Comparison of ENCODE assay signal across 12 cellular contexts in genomic region chr19:46392252-46392801, GRCh38. TPM values are rescaled to one million over a fixed set of nuclear protein-coding genes. Genes with fewer than 3 reads are reported as not detected.
A peak's percentile ranks its signal among the peaks of the same experiment; 100 is the strongest.
DNase-seq lines count a peak whose midpoint lies in the region; ATAC-seq and TF ChIP-seq lines count a peak whose summit lies in the region.
"Had no signal": no experiment of that assay in that cellular context is flagged by ENCODE, and none has a peak within 500 bp of the region (broad histone marks: within the 10 kb centered on the region; RNA-seq: fewer than 3 reads in every experiment).

No MANE protein-coding gene starts in this region.

- no peak overlapping the region for H3K4me3 Mint-ChIP-seq in CD4-positive, alpha-beta T cell

- H3K27me3 Mint-ChIP-seq in CD4-positive, alpha-beta T cell = no peaks in the 10 kb centered on the region

- H3K4me1 Mint-ChIP-seq in CD4-positive, alpha-beta T cell (ENCODE audit: low read depth) = peaks cover 20% of the 10 kb centered on the region

- peak overlapping the region; percentile 76 to 96 (median 91) for H3K4me2 ChIP-seq in BLaER1 treated with 17β-estradiol and CSF1 and Interleukin-3, amounts not matched to agents 10 nM and 100 nM

- H4K20me1 ChIP-seq in BLaER1 treated with 17β-estradiol and CSF1 and Interleukin-3, amounts not matched to agents 10 nM and 100 nM = peaks cover 0 to 53% (median 0%) of the 10 kb centered on the region in 11 experiments; a peak in 8 of 22 replicates

- H3K9ac ChIP-seq in BLaER1 treated with 17β-estradiol and CSF1 and Interleukin-3, amounts not matched to agents 10 nM and 100 nM = peak overlapping the region; percentile 17 to 82 (median 68); a peak in 21 of 22 replicates

- peaks cover 52% of the 10 kb centered on the region for H3K36me3 Mint-ChIP-seq in CD4-positive, alpha-beta T cell (ENCODE audit: low read depth)

- H3K27ac Mint-ChIP-seq in CD4-positive, alpha-beta T cell = no peak overlapping the region

- no peaks in the 10 kb centered on the region for H3K9me3 Mint-ChIP-seq in CD4-positive, alpha-beta T cell

- H3K4me3 ChIP-seq in BLaER1 treated with 17β-estradiol and CSF1 and Interleukin-3, amounts not matched to agents 10 nM and 100 nM = peak overlapping the region in 6 of 10 experiments; percentile 9 to 39 (median 20); a peak in 9 of 20 replicates
- H3K4me3 ChIP-seq in RWPE2 (ENCODE audit: severe bottlenecking) (no peak overlapping the region), fibroblast of villous mesenchyme (ENCODE audit: low read depth, low read length) (no peak overlapping the region)
- H3K4me3 ChIP-seq: body of pancreas had no signal

- POLR2A ChIA-PET in CD4-positive, alpha-beta T cell (lab: Charles Lee) = no interaction called here

- intact Hi-C loops in posterior vena cava (cut with DNase I) = loop anchor here (5.0 kb wide), 2 partner anchors 100 to 110 kb away; no protein-coding TSS in a partner anchor
- intact Hi-C loops in CD4-positive, alpha-beta T cell (cut with DNase I, micrococcal nuclease) = loop anchor here in 1 of 2 experiments (10.0 kb wide), 2 partner anchors 108 to 272 kb away; partner anchors contain the start of gene DACT3

- peaks cover 42 to 52% (median 45%) of the 10 kb centered on the region in 11 experiments for H3K36me3 ChIP-seq in BLaER1 treated with 17β-estradiol and CSF1 and Interleukin-3, amounts not matched to agents 10 nM and 100 nM
- peaks cover 47% of the 10 kb centered on the region for H3K36me3 ChIP-seq in RWPE2 (ENCODE audit: low read depth)

- no peaks in the 10 kb centered on the region for H3K27me3 ChIP-seq in BLaER1 treated with 17β-estradiol and CSF1 and Interleukin-3, amounts not matched to agents 10 nM and 100 nM
- no peaks in the 10 kb centered on the region for H3K27me3 ChIP-seq in RWPE2 (ENCODE audit: insufficient read depth, poor library complexity, severe bottlenecking)
- H3K27me3 ChIP-seq in CD4-positive, alpha-beta T cell (ENCODE audit: control insufficient read depth, insufficient read depth, low read length) = no peaks in the 10 kb centered on the region
- H3K27me3 ChIP-seq: body of pancreas had no signal

- H3K27ac ChIP-seq in BLaER1 treated with 17β-estradiol and CSF1 and Interleukin-3, amounts not matched to agents 10 nM and 100 nM = peak overlapping the region in 9 of 11 experiments; percentile 36 to 90 (median 79); a peak in 18 of 22 replicates
- peak overlapping the region; percentile 5 for H3K27ac ChIP-seq in RWPE2 (ENCODE audit: poor library complexity, severe bottlenecking)
- no peak overlapping the region for H3K27ac ChIP-seq in CD4-positive, alpha-beta T cell (ENCODE audit: low read depth, low read length)
- H3K27ac ChIP-seq: body of pancreas had no signal

- peak; percentile 60 for DNase-seq in RWPE2 (ENCODE audit: low spot score)
- peak; percentile 83 for DNase-seq in fibroblast of villous mesenchyme (ENCODE audit: low read depth)
- DNase-seq in posterior vena cava (ENCODE audit: low spot score) = peak; percentile 80
- DNase-seq in T-helper 1 cell = no peak
- DNase-seq in CD4-positive, alpha-beta T cell = no peak
- DNase-seq: NCI-H748 treated with DMSO at 0.1 percent for 48 hours; stimulated activated CD4-positive, alpha-beta T cell treated with anti-CD3 and anti-CD28 coated beads, Interleukin-4, amount 100 ng/mL, for 4 hours; T-helper 2 cell had no signal

- ATAC-seq in RWPE2 (ENCODE audit: low read depth) (no peak), HG03095 (IDR thresholded peaks at IDR 0.05; ENCODE audit: unreplicated experiment) (no peak), GM18867 (IDR thresholded peaks at IDR 0.05; ENCODE audit: unreplicated experiment) (no peak)
- no peak for ATAC-seq in CD4-positive, alpha-beta T cell (ENCODE audit: poor library complexity)
- ATAC-seq: body of pancreas had no signal

- CTCF ChIA-PET in CD4-positive, alpha-beta T cell (lab: Charles Lee) = interaction anchor here (2.4 kb wide), 1 partner anchor 10 kb away, joined by 8 read pairs; no protein-coding TSS in a partner anchor

- no peaks in the 10 kb centered on the region for H3K9me3 ChIP-seq in BLaER1 treated with 17β-estradiol and CSF1 and Interleukin-3, amounts not matched to agents 10 nM and 100 nM (replicated peaks in 1 of 11)
- no peaks in the 10 kb centered on the region for H3K9me3 ChIP-seq in RWPE2 (ENCODE audit: severe bottlenecking)
- no peaks in the 10 kb centered on the region for H3K9me3 ChIP-seq in CD4-positive, alpha-beta T cell (ENCODE audit: control insufficient read depth, low read length)
- H3K9me3 ChIP-seq: body of pancreas had no signal

- no peak for TF ChIP-seq CTCF in RWPE2 (IDR thresholded peaks at IDR 0.05; ENCODE audit: poor library complexity, severe bottlenecking)
- no peak for TF ChIP-seq CTCF in fibroblast of villous mesenchyme (IDR thresholded peaks at IDR 0.05; ENCODE audit: insufficient read depth, low read depth, low read length)
- no peak for TF ChIP-seq CTCF in CD4-positive, alpha-beta T cell (IDR thresholded peaks at IDR 0.05)

- H3K4me1 ChIP-seq in BLaER1 treated with 17β-estradiol and CSF1 and Interleukin-3, amounts not matched to agents 10 nM and 100 nM = peaks cover 54 to 66% (median 58%) of the 10 kb centered on the region in 10 experiments
- H3K4me1 ChIP-seq in RWPE2 (ENCODE audit: insufficient read depth, poor library complexity, severe bottlenecking) = no peaks in the 10 kb centered on the region
- H3K4me1 ChIP-seq: body of pancreas had no signal

RNA-seq across cellular contexts. Expression of gene CCDC8, which starts 21.0 kb away (rescaled TPM):
- 8.6 and 12.9 TPM in 2 replicates for total RNA-seq in fibroblast of villous mesenchyme
- total RNA-seq in posterior vena cava = 10 to 100 TPM; 11.7 to 17.7 TPM
- total RNA-seq in CD4-positive, alpha-beta T cell = not detected

RNA-seq across cellular contexts. Expression of gene PNMA8C, which starts 36.4 kb away (rescaled TPM):
- total RNA-seq in fibroblast of villous mesenchyme (under 0.01 TPM in 2 replicates), posterior vena cava (1 to 10 TPM in 1 of 2 donors, under 1 TPM in 1; 0.37 to 1.2 TPM)
- total RNA-seq in CD4-positive, alpha-beta T cell = not detected
- total RNA-seq: body of pancreas had no signal

RNA-seq across cellular contexts. Expression of gene PPP5C, which starts 45.4 kb away (rescaled TPM):
- total RNA-seq in fibroblast of villous mesenchyme (44.9 and 48.3 TPM in 2 replicates), posterior vena cava (10 to 100 TPM; 44.3 to 46.8 TPM)
- 10 to 100 TPM; 18.9 to 20.2 TPM for total RNA-seq in CD4-positive, alpha-beta T cell

Comparison
In these comparisons a context has a peak if more than half of its experiments do, and no peak if none do; other contexts are left out.
1. H3K4me3 ChIP-seq: peak in BLaER1 treated with 17β-estradiol and CSF1 and Interleukin-3, amounts not matched to agents 10 nM and 100 nM (6 of 10); none in RWPE2 (single experiment) and fibroblast of villous mesenchyme (single experiment).
2. DNase-seq: peak in RWPE2 (single experiment), fibroblast of villous mesenchyme (single experiment) and posterior vena cava (single experiment); none in T-helper 1 cell (0 of 5) and CD4-positive, alpha-beta T cell (0 of 10).